1 cellular context compared by ENCODE assay signal in the genomic region with DNA sequence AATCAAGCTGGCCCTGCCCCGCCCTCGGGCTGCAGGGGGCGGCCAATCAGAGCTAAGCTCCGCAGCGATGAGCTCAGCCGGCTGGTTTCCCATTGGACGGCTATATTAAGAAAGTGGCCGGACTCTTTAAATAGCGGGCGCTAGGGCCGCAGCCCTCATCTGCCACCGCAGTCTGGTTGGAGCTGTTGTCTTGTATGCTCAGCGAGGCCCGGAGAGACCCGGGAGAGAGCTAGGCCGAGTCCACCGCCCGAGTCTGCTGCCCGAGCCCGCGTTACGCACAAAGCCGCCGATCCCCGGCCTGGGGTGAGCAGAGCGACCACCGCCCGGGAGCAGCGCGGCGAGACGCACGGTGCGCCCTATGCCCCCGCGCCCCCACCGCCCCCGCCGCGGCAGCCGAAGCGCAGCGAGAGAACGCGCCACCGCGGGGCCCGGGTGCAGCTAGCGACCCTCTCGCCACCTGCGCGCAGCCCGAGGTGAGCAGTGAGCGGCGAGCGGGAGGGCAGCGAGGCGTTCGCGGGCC.
TF ChIP-seq lines count a peak whose summit lies in the region.

A gene (plus strand): TSS at position 158 of the 520 bp plus-strand sequence. CDS start 392 bp downstream, outside the sequence.

TF ChIP-seq in HepG2, 621 proteins besides CTCF, POLR2A, EP300 and RAD21 (continued from another document and continues in another):
- TF ChIP-seq, protein P1, sequence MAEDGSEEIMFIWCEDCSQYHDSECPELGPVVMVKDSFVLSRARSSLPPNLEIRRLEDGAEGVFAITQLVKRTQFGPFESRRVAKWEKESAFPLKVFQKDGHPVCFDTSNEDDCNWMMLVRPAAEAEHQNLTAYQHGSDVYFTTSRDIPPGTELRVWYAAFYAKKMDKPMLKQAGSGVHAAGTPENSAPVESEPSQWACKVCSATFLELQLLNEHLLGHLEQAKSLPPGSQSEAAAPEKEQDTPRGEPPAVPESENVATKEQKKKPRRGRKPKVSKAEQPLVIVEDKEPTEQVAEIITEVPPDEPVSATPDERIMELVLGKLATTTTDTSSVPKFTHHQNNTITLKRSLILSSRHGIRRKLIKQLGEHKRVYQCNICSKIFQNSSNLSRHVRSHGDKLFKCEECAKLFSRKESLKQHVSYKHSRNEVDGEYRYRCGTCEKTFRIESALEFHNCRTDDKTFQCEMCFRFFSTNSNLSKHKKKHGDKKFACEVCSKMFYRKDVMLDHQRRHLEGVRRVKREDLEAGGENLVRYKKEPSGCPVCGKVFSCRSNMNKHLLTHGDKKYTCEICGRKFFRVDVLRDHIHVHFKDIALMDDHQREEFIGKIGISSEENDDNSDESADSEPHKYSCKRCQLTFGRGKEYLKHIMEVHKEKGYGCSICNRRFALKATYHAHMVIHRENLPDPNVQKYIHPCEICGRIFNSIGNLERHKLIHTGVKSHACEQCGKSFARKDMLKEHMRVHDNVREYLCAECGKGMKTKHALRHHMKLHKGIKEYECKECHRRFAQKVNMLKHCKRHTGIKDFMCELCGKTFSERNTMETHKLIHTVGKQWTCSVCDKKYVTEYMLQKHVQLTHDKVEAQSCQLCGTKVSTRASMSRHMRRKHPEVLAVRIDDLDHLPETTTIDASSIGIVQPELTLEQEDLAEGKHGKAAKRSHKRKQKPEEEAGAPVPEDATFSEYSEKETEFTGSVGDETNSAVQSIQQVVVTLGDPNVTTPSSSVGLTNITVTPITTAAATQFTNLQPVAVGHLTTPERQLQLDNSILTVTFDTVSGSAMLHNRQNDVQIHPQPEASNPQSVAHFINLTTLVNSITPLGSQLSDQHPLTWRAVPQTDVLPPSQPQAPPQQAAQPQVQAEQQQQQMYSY (CRISPR knock-in tag; IDR thresholded peaks at IDR 0.05): peak; percentile 69; the same call in 1 of the 2 replicates
- no peak for TF ChIP-seq ZNF839 (CRISPR knock-in tag; IDR thresholded peaks at IDR 0.05; ENCODE audit: borderline replicate concordance)
- no peak for TF ChIP-seq ZNF460 (CRISPR knock-in tag; IDR thresholded peaks at IDR 0.05; ENCODE audit: borderline replicate concordance)
- no peak for TF ChIP-seq ZNF841 (CRISPR knock-in tag; IDR thresholded peaks at IDR 0.05; ENCODE audit: borderline replicate concordance)
- TF ChIP-seq FOSL2 (CRISPR knock-in tag; IDR thresholded peaks at IDR 0.05): peak; percentile 65
- TF ChIP-seq ZNF550 (CRISPR knock-in tag; IDR thresholded peaks at IDR 0.05; ENCODE audit: borderline replicate concordance): no peak
- no peak for TF ChIP-seq CEBPG (CRISPR knock-in tag; IDR thresholded peaks at IDR 0.05)
- TF ChIP-seq NCOR1 (IDR thresholded peaks at IDR 0.05; ENCODE audit: borderline replicate concordance, low read length): no peak; the same call in 1 of the 2 replicates
- TF ChIP-seq SALL1 (CRISPR knock-in tag; IDR thresholded peaks at IDR 0.05): peak; percentile 91
- peak; percentile 88 for TF ChIP-seq RFX5 (IDR thresholded peaks at IDR 0.05; ENCODE audit: low read depth, low read length)
- no peak for TF ChIP-seq MBD4 (IDR thresholded peaks at IDR 0.05; ENCODE audit: borderline replicate concordance, low read length)
- TF ChIP-seq, protein P2, sequence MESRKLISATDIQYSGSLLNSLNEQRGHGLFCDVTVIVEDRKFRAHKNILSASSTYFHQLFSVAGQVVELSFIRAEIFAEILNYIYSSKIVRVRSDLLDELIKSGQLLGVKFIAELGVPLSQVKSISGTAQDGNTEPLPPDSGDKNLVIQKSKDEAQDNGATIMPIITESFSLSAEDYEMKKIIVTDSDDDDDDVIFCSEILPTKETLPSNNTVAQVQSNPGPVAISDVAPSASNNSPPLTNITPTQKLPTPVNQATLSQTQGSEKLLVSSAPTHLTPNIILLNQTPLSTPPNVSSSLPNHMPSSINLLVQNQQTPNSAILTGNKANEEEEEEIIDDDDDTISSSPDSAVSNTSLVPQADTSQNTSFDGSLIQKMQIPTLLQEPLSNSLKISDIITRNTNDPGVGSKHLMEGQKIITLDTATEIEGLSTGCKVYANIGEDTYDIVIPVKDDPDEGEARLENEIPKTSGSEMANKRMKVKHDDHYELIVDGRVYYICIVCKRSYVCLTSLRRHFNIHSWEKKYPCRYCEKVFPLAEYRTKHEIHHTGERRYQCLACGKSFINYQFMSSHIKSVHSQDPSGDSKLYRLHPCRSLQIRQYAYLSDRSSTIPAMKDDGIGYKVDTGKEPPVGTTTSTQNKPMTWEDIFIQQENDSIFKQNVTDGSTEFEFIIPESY (CRISPR knock-in tag; IDR thresholded peaks at IDR 0.05): no peak
- TF ChIP-seq ZNF432 (CRISPR knock-in tag; IDR thresholded peaks at IDR 0.05; ENCODE audit: borderline replicate concordance): peak; percentile 90; the same call in 1 of the 2 replicates
- TF ChIP-seq, protein P3, sequence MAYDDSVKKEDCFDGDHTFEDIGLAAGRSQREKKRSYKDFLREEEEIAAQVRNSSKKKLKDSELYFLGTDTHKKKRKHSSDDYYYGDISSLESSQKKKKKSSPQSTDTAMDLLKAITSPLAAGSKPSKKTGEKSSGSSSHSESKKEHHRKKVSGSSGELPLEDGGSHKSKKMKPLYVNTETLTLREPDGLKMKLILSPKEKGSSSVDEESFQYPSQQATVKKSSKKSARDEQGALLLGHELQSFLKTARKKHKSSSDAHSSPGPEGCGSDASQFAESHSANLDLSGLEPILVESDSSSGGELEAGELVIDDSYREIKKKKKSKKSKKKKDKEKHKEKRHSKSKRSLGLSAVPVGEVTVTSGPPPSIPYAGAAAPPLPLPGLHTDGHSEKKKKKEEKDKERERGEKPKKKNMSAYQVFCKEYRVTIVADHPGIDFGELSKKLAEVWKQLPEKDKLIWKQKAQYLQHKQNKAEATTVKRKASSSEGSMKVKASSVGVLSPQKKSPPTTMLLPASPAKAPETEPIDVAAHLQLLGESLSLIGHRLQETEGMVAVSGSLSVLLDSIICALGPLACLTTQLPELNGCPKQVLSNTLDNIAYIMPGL (CRISPR knock-in tag; IDR thresholded peaks at IDR 0.05; ENCODE audit: borderline replicate concordance in 1 of 2, low read depth in 1 of 2): peak; percentile 59 to 94
- TF ChIP-seq, protein P4, sequence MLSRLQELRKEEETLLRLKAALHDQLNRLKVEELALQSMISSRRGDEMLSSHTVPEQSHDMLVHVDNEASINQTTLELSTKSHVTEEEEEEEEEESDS (CRISPR knock-in tag; IDR thresholded peaks at IDR 0.05; ENCODE audit: borderline replicate concordance): peak; percentile 86; the same call in 1 of the 2 replicates
- no peak for TF ChIP-seq SMAD1 (CRISPR knock-in tag; IDR thresholded peaks at IDR 0.05; ENCODE audit: borderline replicate concordance, low read depth)
- TF ChIP-seq EEA1 (CRISPR knock-in tag; IDR thresholded peaks at IDR 0.05; ENCODE audit: borderline replicate concordance): peak; percentile 74
- TF ChIP-seq, protein P5, sequence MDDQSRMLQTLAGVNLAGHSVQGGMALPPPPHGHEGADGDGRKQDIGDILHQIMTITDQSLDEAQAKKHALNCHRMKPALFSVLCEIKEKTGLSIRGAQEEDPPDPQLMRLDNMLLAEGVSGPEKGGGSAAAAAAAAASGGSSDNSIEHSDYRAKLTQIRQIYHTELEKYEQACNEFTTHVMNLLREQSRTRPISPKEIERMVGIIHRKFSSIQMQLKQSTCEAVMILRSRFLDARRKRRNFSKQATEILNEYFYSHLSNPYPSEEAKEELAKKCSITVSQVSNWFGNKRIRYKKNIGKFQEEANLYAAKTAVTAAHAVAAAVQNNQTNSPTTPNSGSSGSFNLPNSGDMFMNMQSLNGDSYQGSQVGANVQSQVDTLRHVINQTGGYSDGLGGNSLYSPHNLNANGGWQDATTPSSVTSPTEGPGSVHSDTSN (CRISPR knock-in tag; IDR thresholded peaks at IDR 0.05; ENCODE audit: borderline replicate concordance): peak; percentile 91
- peak; percentile 80; the same call in 1 of the 2 replicates for TF ChIP-seq BORCS8-MEF2B (CRISPR knock-in tag; IDR thresholded peaks at IDR 0.05)
- TF ChIP-seq HNRNPL (IDR thresholded peaks at IDR 0.05; ENCODE audit: low read depth, low read length): no peak
- peak; percentile 95 for TF ChIP-seq SNAPC2 (CRISPR knock-in tag; IDR thresholded peaks at IDR 0.05)
- TF ChIP-seq, protein P6, sequence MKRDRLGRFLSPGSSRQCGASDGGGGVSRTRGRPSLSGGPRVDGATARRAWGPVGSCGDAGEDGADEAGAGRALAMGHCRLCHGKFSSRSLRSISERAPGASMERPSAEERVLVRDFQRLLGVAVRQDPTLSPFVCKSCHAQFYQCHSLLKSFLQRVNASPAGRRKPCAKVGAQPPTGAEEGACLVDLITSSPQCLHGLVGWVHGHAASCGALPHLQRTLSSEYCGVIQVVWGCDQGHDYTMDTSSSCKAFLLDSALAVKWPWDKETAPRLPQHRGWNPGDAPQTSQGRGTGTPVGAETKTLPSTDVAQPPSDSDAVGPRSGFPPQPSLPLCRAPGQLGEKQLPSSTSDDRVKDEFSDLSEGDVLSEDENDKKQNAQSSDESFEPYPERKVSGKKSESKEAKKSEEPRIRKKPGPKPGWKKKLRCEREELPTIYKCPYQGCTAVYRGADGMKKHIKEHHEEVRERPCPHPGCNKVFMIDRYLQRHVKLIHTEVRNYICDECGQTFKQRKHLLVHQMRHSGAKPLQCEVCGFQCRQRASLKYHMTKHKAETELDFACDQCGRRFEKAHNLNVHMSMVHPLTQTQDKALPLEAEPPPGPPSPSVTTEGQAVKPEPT (CRISPR knock-in tag; IDR thresholded peaks at IDR 0.05; ENCODE audit: low read depth): no peak
- TF ChIP-seq, protein P7, sequence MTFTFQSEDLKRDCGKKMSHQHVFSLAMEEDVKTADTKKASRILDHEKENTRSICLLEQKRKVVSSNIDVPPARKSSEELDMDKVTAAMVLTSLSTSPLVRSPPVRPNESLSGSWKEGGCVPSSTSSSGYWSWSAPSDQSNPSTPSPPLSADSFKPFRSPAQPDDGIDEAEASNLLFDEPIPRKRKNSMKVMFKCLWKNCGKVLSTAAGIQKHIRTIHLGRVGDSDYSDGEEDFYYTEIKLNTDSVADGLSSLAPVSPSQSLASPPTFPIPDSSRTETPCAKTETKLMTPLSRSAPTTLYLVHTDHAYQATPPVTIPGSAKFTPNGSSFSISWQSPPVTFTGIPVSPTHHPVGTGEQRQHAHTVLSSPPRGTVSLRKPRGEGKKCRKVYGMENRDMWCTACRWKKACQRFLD (CRISPR knock-in tag; IDR thresholded peaks at IDR 0.05; ENCODE audit: borderline replicate concordance): peak; percentile 97
- no peak for TF ChIP-seq ZNF10 (CRISPR knock-in tag; IDR thresholded peaks at IDR 0.05; ENCODE audit: borderline replicate concordance, low read depth)
- peak; percentile 91 for TF ChIP-seq ZNF160 (CRISPR knock-in tag; IDR thresholded peaks at IDR 0.05)
- TF ChIP-seq ZIK1 (CRISPR knock-in tag; IDR thresholded peaks at IDR 0.05; ENCODE audit: borderline replicate concordance, low read depth): peak; percentile 62
- TF ChIP-seq ZNF737 (CRISPR knock-in tag; IDR thresholded peaks at IDR 0.05; ENCODE audit: borderline replicate concordance): no peak
- TF ChIP-seq PRPF4 (IDR thresholded peaks at IDR 0.05; ENCODE audit: low read depth, low read length, poor library complexity, severe bottlenecking): no peak
- TF ChIP-seq ZNF549 (CRISPR knock-in tag; IDR thresholded peaks at IDR 0.05): no peak; the same call in 1 of the 2 replicates
- peak; percentile 43; the same call in 1 of the 2 replicates for TF ChIP-seq ZC3H4 (CRISPR knock-in tag; IDR thresholded peaks at IDR 0.05; ENCODE audit: borderline replicate concordance)
- no peak for TF ChIP-seq PAWR (CRISPR knock-in tag; IDR thresholded peaks at IDR 0.05; ENCODE audit: borderline replicate concordance)
- TF ChIP-seq ATF1 (CRISPR knock-in tag; IDR thresholded peaks at IDR 0.05): no peak
- no peak; the same call in 1 of the 2 replicates for TF ChIP-seq ZNF780A (CRISPR knock-in tag; IDR thresholded peaks at IDR 0.05)
- no peak for TF ChIP-seq NFE2L1 (CRISPR knock-in tag; IDR thresholded peaks at IDR 0.05; ENCODE audit: borderline replicate concordance)
- TF ChIP-seq MAFK (conservative IDR thresholded peaks at IDR 0.05 in 1 of 2, IDR thresholded peaks at IDR 0.05 in 1 of 2; ENCODE audit: low read length in 2 of 2): 0 out of 4 replicates have a peak, but pooled peaks of 1 of the 2 experiments have one; percentile 7
- peak; percentile 84; the same call in 1 of the 2 replicates for TF ChIP-seq SP140L (CRISPR knock-in tag; IDR thresholded peaks at IDR 0.05; ENCODE audit: borderline replicate concordance)
- TF ChIP-seq CAMTA2 (CRISPR knock-in tag; IDR thresholded peaks at IDR 0.05; ENCODE audit: borderline replicate concordance): no peak; the same call in 1 of the 2 replicates
- peak; percentile 87 for TF ChIP-seq ZBTB42 (CRISPR knock-in tag; IDR thresholded peaks at IDR 0.05)
- TF ChIP-seq HIVEP1 (CRISPR knock-in tag; IDR thresholded peaks at IDR 0.05): no peak
- TF ChIP-seq MTA3 (CRISPR knock-in tag; IDR thresholded peaks at IDR 0.05): no peak
- TF ChIP-seq RCOR2 (CRISPR knock-in tag; IDR thresholded peaks at IDR 0.05): no peak
- no peak; the same call in 1 of the 2 replicates for TF ChIP-seq CBFB (CRISPR knock-in tag; IDR thresholded peaks at IDR 0.05)
- TF ChIP-seq, protein P8, sequence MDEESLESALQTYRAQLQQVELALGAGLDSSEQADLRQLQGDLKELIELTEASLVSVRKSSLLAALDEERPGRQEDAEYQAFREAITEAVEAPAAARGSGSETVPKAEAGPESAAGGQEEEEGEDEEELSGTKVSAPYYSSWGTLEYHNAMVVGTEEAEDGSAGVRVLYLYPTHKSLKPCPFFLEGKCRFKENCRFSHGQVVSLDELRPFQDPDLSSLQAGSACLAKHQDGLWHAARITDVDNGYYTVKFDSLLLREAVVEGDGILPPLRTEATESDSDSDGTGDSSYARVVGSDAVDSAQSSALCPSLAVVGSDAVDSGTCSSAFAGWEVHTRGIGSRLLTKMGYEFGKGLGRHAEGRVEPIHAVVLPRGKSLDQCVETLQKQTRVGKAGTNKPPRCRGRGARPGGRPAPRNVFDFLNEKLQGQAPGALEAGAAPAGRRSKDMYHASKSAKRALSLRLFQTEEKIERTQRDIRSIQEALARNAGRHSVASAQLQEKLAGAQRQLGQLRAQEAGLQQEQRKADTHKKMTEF (CRISPR knock-in tag; IDR thresholded peaks at IDR 0.05): peak; percentile 95
- TF ChIP-seq NFATC3 (CRISPR knock-in tag; IDR thresholded peaks at IDR 0.05): 0 out of 2 replicates have a peak, but pooled peaks have one; percentile 46
- TF ChIP-seq MAF1 (CRISPR knock-in tag; IDR thresholded peaks at IDR 0.05; ENCODE audit: borderline replicate concordance): peak; percentile 76
- TF ChIP-seq RXRB (CRISPR knock-in tag; IDR thresholded peaks at IDR 0.05; ENCODE audit: borderline replicate concordance): peak; percentile 79
- TF ChIP-seq PAX8 (CRISPR knock-in tag; IDR thresholded peaks at IDR 0.05; ENCODE audit: borderline replicate concordance): no peak
- TF ChIP-seq, protein P9, sequence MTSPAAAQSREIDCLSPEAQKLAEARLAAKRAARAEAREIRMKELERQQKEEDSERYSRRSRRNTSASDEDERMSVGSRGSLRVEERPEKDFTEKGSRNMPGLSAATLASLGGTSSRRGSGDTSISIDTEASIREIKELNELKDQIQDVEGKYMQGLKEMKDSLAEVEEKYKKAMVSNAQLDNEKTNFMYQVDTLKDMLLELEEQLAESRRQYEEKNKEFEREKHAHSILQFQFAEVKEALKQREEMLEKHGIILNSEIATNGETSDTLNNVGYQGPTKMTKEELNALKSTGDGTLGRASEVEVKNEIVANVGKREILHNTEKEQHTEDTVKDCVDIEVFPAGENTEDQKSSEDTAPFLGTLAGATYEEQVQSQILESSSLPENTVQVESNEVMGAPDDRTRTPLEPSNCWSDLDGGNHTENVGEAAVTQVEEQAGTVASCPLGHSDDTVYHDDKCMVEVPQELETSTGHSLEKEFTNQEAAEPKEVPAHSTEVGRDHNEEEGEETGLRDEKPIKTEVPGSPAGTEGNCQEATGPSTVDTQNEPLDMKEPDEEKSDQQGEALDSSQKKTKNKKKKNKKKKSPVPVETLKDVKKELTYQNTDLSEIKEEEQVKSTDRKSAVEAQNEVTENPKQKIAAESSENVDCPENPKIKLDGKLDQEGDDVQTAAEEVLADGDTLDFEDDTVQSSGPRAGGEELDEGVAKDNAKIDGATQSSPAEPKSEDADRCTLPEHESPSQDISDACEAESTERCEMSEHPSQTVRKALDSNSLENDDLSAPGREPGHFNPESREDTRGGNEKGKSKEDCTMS (CRISPR knock-in tag; conservative IDR thresholded peaks at IDR 0.05): 0 out of 2 replicates have a peak, but pooled peaks have one; percentile 30
